ENCODE assay signal across 29 cellular contexts in the genomic region with DNA sequence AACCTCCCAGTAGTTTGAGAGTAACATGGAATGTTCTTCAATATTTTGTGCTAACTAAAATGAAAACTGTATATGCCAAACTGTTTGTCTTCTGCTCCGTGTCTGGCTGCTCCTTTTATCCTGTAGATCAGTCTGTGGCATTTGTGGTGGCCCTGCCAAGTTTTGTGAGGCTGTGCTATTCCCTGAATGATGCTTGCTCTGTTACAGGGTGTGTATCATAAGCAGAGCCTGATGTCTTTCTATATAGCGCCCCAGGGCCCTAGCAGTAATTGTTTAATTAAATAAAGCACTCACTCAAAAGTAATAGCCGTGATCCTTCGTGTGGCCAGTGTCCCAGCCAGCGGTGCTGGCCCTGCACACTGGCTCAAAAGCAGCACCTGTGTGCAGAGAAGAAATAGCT. TPM values are rescaled to one million over a fixed set of nuclear protein-coding genes. Genes with fewer than 3 reads are reported as not detected.
"Had no signal": no experiment of that assay in that cellular context is flagged by ENCODE, and none has a peak within 500 bp of the region (broad histone marks: within the 10 kb centered on the region; RNA-seq: fewer than 3 reads in every experiment).

No MANE protein-coding gene starts in this region.

- DNase-seq: activated CD4-positive, alpha-beta T cell treated with anti-CD3 and anti-CD28 coated beads, Interleukin-2, amount 50 U/mL, for 1 hour; activated CD4-positive, CD25-positive, alpha-beta regulatory T cell treated with anti-CD3 and anti-CD28 coated beads, Interleukin-2, amount 50 U/mL, for 72 hours; activated CD8-positive, alpha-beta T cell treated with anti-CD3 and anti-CD28 coated beads for 36 hours; activated gamma-delta T cell treated with Interleukin-2 at 50 U/mL for 16 hours; activated naive CD4-positive, alpha-beta T cell treated with anti-CD3 and anti-CD28 coated beads, Interleukin-2, amount 50 U/mL, for 16 hours; activated T-cell treated with anti-CD3 and anti-CD28 coated beads, Interleukin-2, amount 50 U/mL, for 4 hours; amniotic stem cell; colonic mucosa; effector CD8-positive, alpha-beta T cell; esophagus squamous epithelium; foreskin melanocyte; heart right ventricle; kidney glomerular epithelial cell; left lung; lower lobe of right lung; mesenchymal stem cell; natural killer cell; occipital lobe; spleen; stimulated activated naive CD4-positive, alpha-beta T cell; tibial artery; upper lobe of right lung had no signal

- H3K27me3 ChIP-seq: colonic mucosa, esophagus squamous epithelium, heart right ventricle, left lung, neural progenitor cell, right atrium auricular region, spleen, suprapubic skin, tibial artery, upper lobe of right lung had no signal

- H3K27ac ChIP-seq: colonic mucosa, epithelial cell of prostate, esophagus squamous epithelium, heart right ventricle, left lung, lower lobe of right lung, neural progenitor cell, parathyroid adenoma, right atrium auricular region, spleen, suprapubic skin, tibial artery, upper lobe of right lung had no signal

- ATAC-seq: activated CD8-positive, alpha-beta T cell treated with anti-CD3 and anti-CD28 coated beads for 36 hours; activated T-cell treated with anti-CD3 and anti-CD28 coated beads, Interleukin-2, amount 50 U/mL, for 4 hours; activated T-helper 17 cell treated with anti-CD3 and anti-CD28 coated beads, Interleukin-2, amount 50 U/mL, for 72 hours; heart right ventricle; lower lobe of right lung; natural killer cell had no signal

- H3K4me3 ChIP-seq: colonic mucosa, esophagus squamous epithelium, heart right ventricle, left lung, lower lobe of right lung, neural progenitor cell, right atrium auricular region, spleen, suprapubic skin, tibial artery, upper lobe of right lung had no signal

- H3K9me3 ChIP-seq: colonic mucosa, esophagus squamous epithelium, heart right ventricle, left lung, lower lobe of right lung, right atrium auricular region, spleen, suprapubic skin, tibial artery, upper lobe of right lung had no signal

- H3K4me1 ChIP-seq: colonic mucosa, esophagus squamous epithelium, neural progenitor cell, parathyroid adenoma, right atrium auricular region, suprapubic skin, tibial artery, upper lobe of right lung had no signal

- H3K36me3 ChIP-seq: neural progenitor cell had no signal

RNA-seq across cellular contexts. Expression of a gene that starts 55.7 kb away (rescaled TPM):
- total RNA-seq: activated CD8-positive, alpha-beta T cell treated with anti-CD3 and anti-CD28 coated beads for 36 hours; dermis microvascular lymphatic vessel endothelial cell; natural killer cell; upper lobe of right lung had no signal
